ENCODE assay signal across 10 cellular contexts in the genomic region with DNA sequence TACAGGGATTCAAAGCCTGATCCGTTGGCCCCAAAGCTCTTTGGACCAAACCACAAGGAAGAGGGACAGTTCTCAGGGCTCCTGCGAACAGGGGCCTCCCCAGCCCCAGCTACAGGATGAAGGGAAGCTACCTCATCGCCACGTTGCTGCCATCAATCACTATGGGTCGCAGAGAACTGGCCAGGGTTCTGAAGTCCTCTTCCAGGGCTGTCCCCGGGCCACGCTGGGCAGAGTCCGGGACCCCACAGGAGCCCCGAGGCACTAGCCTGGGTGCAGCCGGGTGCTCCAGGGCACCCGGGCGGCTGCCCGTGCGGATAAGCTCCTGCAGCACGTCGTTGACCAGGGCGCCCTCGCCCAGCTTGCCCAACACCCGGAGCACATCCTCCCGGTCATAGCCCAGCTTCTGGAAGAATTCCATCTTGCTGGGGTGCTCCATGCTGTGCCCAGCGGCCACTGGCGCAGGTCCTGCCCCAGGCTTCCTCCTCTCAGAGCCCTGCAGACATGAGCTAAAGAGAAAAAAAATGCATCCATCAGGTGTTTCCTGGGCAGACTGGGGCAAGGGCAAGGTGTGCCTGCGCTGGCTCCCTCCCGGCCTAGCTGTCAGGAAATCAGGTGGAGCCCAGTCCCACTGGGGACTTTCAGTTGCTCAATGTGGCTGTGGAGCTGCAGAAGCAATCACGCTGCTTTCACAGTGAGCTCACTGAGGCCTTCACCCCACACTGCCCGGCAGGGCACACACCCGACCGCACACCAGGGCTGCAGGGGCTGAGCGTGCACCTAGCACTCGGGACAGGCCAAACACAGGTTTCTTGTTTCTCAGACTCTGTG. TPM values are rescaled to one million over a fixed set of nuclear protein-coding genes. Genes with fewer than 3 reads are reported as not detected.
DNase-seq lines count a peak whose midpoint lies in the region; ATAC-seq, FAIRE-seq and TF ChIP-seq lines count a peak whose summit lies in the region.
"Had no signal": no experiment of that assay in that cellular context is flagged by ENCODE, and none has a peak within 500 bp of the region (broad histone marks: within the 10 kb centered on the region; RNA-seq: fewer than 3 reads in every experiment).

No MANE protein-coding gene starts in this region.

- H3K27ac ChIP-seq in mucosa of rectum (ENCODE audit: low read depth in 2 of 2, low read length in 2 of 2) (peak overlapping the region; percentile 86 to 88), WERI-Rb-1 (no peak overlapping the region)

- peak; percentile 56; the same call in 1 of the 2 replicates for TF ChIP-seq EP300 in Ishikawa (IDR thresholded peaks at IDR 0.05; ENCODE audit: borderline replicate concordance)

- TF ChIP-seq CTCF in WERI-Rb-1 (IDR thresholded peaks at IDR 0.05; ENCODE audit: low read depth, low read length): no peak

- H3K4me3 ChIP-seq in mucosa of rectum (ENCODE audit: low read length in 2 of 2) (peak overlapping the region; percentile 42 to 49), WERI-Rb-1 (ENCODE audit: low read depth, low read length) (no peak overlapping the region)
- H3K4me3 ChIP-seq: lung had no signal

- H3K9me3 ChIP-seq in mucosa of rectum (ENCODE audit: control insufficient read depth in 2 of 2, low read length in 2 of 2) (no peaks in the 10 kb centered on the region), WERI-Rb-1 (ENCODE audit: severe bottlenecking) (no peaks in the 10 kb centered on the region)

- peak; percentile 53 for FAIRE-seq in GM12892 (lab: Jason Lieb, UNC)

- H3K36me3 ChIP-seq in mucosa of rectum (ENCODE audit: control insufficient read depth in 2 of 2, insufficient read depth in 2 of 2, low read length in 2 of 2) (peaks cover 0 to 2% of the 10 kb centered on the region in 2 donors), WERI-Rb-1 (no peaks in the 10 kb centered on the region)

- peak overlapping the region; percentile 24 to 65 for H3K9ac ChIP-seq in mucosa of rectum (ENCODE audit: low read depth in 1 of 2, low read length in 2 of 2)

- TF ChIP-seq POLR2A in GM12892 (IDR thresholded peaks at IDR 0.05; ENCODE audit: low read depth, low read length): no peak

- H3K4me1 ChIP-seq in mucosa of rectum (ENCODE audit: control insufficient read depth in 2 of 2, insufficient read depth in 2 of 2, low read length in 2 of 2): peaks cover 27 to 28% of the 10 kb centered on the region in 2 donors

- H3K27me3 ChIP-seq in mucosa of rectum (ENCODE audit: control insufficient read depth in 2 of 2, insufficient read depth in 2 of 2, low read length in 2 of 2): no peaks in the 10 kb centered on the region
- no peaks in the 10 kb centered on the region for H3K27me3 ChIP-seq in WERI-Rb-1 (ENCODE audit: insufficient read depth, low read depth, severe bottlenecking)

- peak; percentile 33 for ATAC-seq in GM21390 (IDR thresholded peaks at IDR 0.05; ENCODE audit: unreplicated experiment)
- ATAC-seq: Panc1 had no signal

- TF ChIP-seq RAD21 in Ishikawa (IDR thresholded peaks at IDR 0.05; ENCODE audit: low read depth): no peak

- DNase-seq in GM12892 (ENCODE audit: insufficient read length) (no peak), WERI-Rb-1 (no peak), kidney glomerular epithelial cell (lab: John Stamatoyannopoulos, UW) (no peak), NCI-H2081 treated with DMSO at 0.1 percent for 48 hours (lab: John Stamatoyannopoulos, UW) (no peak)
- DNase-seq: hippocampal formation had no signal

TF ChIP-seq in Ishikawa, 13 proteins besides CTCF, POLR2A, EP300 and RAD21:
- TF ChIP-seq ZBTB7A (IDR thresholded peaks at IDR 0.05; ENCODE audit: low read depth): no peak
- TF ChIP-seq TCF12 (IDR thresholded peaks at IDR 0.05; ENCODE audit: low read depth): peak; percentile 38; the same call in 1 of the 2 replicates
- TF ChIP-seq, protein P1, sequence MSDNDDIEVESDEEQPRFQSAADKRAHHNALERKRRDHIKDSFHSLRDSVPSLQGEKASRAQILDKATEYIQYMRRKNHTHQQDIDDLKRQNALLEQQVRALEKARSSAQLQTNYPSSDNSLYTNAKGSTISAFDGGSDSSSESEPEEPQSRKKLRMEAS (IDR thresholded peaks at IDR 0.05): peak; percentile 62
- 0 out of 2 replicates have a peak, but pooled peaks have one; percentile 19 for TF ChIP-seq YY1 (IDR thresholded peaks at IDR 0.05; ENCODE audit: low read depth)
- TF ChIP-seq, protein P2, sequence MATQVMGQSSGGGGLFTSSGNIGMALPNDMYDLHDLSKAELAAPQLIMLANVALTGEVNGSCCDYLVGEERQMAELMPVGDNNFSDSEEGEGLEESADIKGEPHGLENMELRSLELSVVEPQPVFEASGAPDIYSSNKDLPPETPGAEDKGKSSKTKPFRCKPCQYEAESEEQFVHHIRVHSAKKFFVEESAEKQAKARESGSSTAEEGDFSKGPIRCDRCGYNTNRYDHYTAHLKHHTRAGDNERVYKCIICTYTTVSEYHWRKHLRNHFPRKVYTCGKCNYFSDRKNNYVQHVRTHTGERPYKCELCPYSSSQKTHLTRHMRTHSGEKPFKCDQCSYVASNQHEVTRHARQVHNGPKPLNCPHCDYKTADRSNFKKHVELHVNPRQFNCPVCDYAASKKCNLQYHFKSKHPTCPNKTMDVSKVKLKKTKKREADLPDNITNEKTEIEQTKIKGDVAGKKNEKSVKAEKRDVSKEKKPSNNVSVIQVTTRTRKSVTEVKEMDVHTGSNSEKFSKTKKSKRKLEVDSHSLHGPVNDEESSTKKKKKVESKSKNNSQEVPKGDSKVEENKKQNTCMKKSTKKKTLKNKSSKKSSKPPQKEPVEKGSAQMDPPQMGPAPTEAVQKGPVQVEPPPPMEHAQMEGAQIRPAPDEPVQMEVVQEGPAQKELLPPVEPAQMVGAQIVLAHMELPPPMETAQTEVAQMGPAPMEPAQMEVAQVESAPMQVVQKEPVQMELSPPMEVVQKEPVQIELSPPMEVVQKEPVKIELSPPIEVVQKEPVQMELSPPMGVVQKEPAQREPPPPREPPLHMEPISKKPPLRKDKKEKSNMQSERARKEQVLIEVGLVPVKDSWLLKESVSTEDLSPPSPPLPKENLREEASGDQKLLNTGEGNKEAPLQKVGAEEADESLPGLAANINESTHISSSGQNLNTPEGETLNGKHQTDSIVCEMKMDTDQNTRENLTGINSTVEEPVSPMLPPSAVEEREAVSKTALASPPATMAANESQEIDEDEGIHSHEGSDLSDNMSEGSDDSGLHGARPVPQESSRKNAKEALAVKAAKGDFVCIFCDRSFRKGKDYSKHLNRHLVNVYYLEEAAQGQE (IDR thresholded peaks at IDR 0.05; ENCODE audit: low read depth): peak; percentile 89
- TF ChIP-seq TAF1 (IDR thresholded peaks at IDR 0.05; ENCODE audit: low read depth): 0 out of 2 replicates have a peak, but pooled peaks have one; percentile 18
- TF ChIP-seq, protein P3, sequence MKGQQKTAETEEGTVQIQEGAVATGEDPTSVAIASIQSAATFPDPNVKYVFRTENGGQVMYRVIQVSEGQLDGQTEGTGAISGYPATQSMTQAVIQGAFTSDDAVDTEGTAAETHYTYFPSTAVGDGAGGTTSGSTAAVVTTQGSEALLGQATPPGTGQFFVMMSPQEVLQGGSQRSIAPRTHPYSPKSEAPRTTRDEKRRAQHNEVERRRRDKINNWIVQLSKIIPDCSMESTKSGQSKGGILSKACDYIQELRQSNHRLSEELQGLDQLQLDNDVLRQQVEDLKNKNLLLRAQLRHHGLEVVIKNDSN (IDR thresholded peaks at IDR 0.05): no peak
- TF ChIP-seq NFIC (IDR thresholded peaks at IDR 0.05): peak; percentile 74

RNA-seq across cellular contexts. Expression of a gene that starts 10.5 kb away (rescaled TPM):
- polyA plus RNA-seq in GM12892 (2012; ENCODE audit: missing spikeins): 8.8 TPM
